In genomic region chr1:214637722-214638473, GRCh38 we compare ENCODE assay signal across 7 cellular contexts. TPM values are rescaled to one million over a fixed set of nuclear protein-coding genes. Genes with fewer than 3 reads are reported as not detected.
DNase-seq lines count a peak whose midpoint lies in the region; ATAC-seq and TF ChIP-seq lines count a peak whose summit lies in the region.

No MANE protein-coding gene starts in this region.

- ATAC-seq in HG03354 (IDR thresholded peaks at IDR 0.05; ENCODE audit: poor library complexity, severe bottlenecking, unreplicated experiment), result peak; percentile 87

- no peak for TF ChIP-seq POLR2A in prostate gland (IDR thresholded peaks at IDR 0.05)

- no peaks in the 10 kb centered on the region for H3K27me3 ChIP-seq in prostate gland (replicated peaks; ENCODE audit: insufficient read depth)

- no peaks in the 10 kb centered on the region for H3K36me3 ChIP-seq in prostate gland

- H3K9me3 ChIP-seq in prostate gland, result no peaks in the 10 kb centered on the region

- no peak overlapping the region for H3K27ac ChIP-seq in prostate gland

- no peaks in the 10 kb centered on the region for H3K4me1 ChIP-seq in prostate gland (replicated peaks)

- no peak overlapping the region for H3K4me3 ChIP-seq in epithelial cell of proximal tubule (ENCODE audit: low read depth, low read length)
- H3K4me3 ChIP-seq in prostate gland, result no peak overlapping the region

- peak; percentile 69 for TF ChIP-seq CTCF in GM13977 (IDR thresholded peaks at IDR 0.05; ENCODE audit: extremely low read depth, insufficient read depth, missing control alignments)
- peak; percentile 83 for TF ChIP-seq CTCF in epithelial cell of proximal tubule (conservative IDR thresholded peaks at IDR 0.05; ENCODE audit: low read depth, low read length)
- peak in 3 of 4 experiments; percentile 50 to 57 (median 51) for TF ChIP-seq CTCF in prostate gland (IDR thresholded peaks at IDR 0.05)

- in situ Hi-C loops in GM13977 (cut with MboI; ENCODE audit: low pct_unique_long_range_greater_than_20kb, low sequenced_read_pairs, unreplicated experiment), result no loop called here

- DNase-seq in COLO829 (ENCODE audit: low spot score) (peak; percentile 58), GM13977 (ENCODE audit: low spot score) (peak; percentile 25), T follicular helper cell (ENCODE audit: low read depth) (peak; percentile 5), epithelial cell of proximal tubule (ENCODE audit: low read depth) (no peak), prostate gland (ENCODE audit: low spot score) (no peak), NCI-H524 treated with DMSO at 0.1 percent for 48 hours (lab: John Stamatoyannopoulos, UW) (no peak)

- intact Hi-C loops in prostate gland (cut with DNase I), result no loop called here

- 62% methylated on average over 6 of the region's 6 CpGs for WGBS in prostate gland

RNA-seq across cellular contexts. Expression of gene CENPF, which starts 34.9 kb away (rescaled TPM):
- total RNA-seq in epithelial cell of proximal tubule (67.0 and 80.5 TPM in 2 replicates), prostate gland (10 to 100 TPM in 1 of 2 donors, 1 to 10 TPM in 1; 2.9 to 10.9 TPM)

Comparison
In these comparisons a context has a peak if more than half of its experiments do, and no peak if none do; other contexts are left out.
1. DNase-seq: peak in COLO829 (single experiment), GM13977 (single experiment) and T follicular helper cell (single experiment); none in epithelial cell of proximal tubule (single experiment), prostate gland (single experiment) and NCI-H524 treated with DMSO at 0.1 percent for 48 hours (single experiment).
2. Peak in every context shown above with its lines, with median percentiles within 50 percentile points of each other: CTCF ChIP-seq.